ENCODE assay signal across 8 cellular contexts in genomic region chr4:15956179-15956850, GRCh38. TPM values are rescaled to one million over a fixed set of nuclear protein-coding genes. Genes with fewer than 3 reads are reported as not detected.
A peak's percentile ranks its signal among the peaks of the same experiment; 100 is the strongest.
DNase-seq lines count a peak whose midpoint lies in the region; ATAC-seq, FAIRE-seq and TF ChIP-seq lines count a peak whose summit lies in the region.

No MANE protein-coding gene starts in this region.

- no peak for FAIRE-seq in D721Med (lab: Jason Lieb, UNC)

- ATAC-seq in GM21447 (IDR thresholded peaks at IDR 0.05; ENCODE audit: unreplicated experiment): peak; percentile 90
- peak; percentile 89 to 96 for ATAC-seq in naive thymus-derived CD8-positive, alpha-beta T cell

- peak overlapping the region in 1 of 10 donors; percentile 70 for H3K27ac Mint-ChIP-seq in naive thymus-derived CD8-positive, alpha-beta T cell

- peaks cover 0 to 14% (median 7%) of the 10 kb centered on the region in 4 donors for H3K4me1 Mint-ChIP-seq in naive thymus-derived CD8-positive, alpha-beta T cell

- peaks cover 0 to 2% (median 0%) of the 10 kb centered on the region in 3 donors for H3K36me3 Mint-ChIP-seq in naive thymus-derived CD8-positive, alpha-beta T cell

- TF ChIP-seq POLR2A in erythroblast (IDR thresholded peaks at IDR 0.05; ENCODE audit: low read length): no peak

- peak; percentile 95 for TF ChIP-seq CTCF in D721Med (IDR thresholded peaks at IDR 0.05; ENCODE audit: insufficient read depth, missing control alignments)

- no peaks in the 10 kb centered on the region for H3K27me3 Mint-ChIP-seq in naive thymus-derived CD8-positive, alpha-beta T cell

- peaks cover 0 to 12% (median 0%) of the 10 kb centered on the region in 9 donors for H3K9me3 Mint-ChIP-seq in naive thymus-derived CD8-positive, alpha-beta T cell

- DNase-seq in D721Med (ENCODE audit: insufficient read length, low spot score): peak; percentile 41
- DNase-seq in HS-27A (ENCODE audit: low read depth): peak; percentile 38
- peak; percentile 33 for DNase-seq in NOMO-1 treated with dmso at 0.1 percent for 144 hours (lab: John Stamatoyannopoulos, UW; ENCODE audit: unreplicated experiment)
- peak; percentile 69 for DNase-seq in activated CD8-positive, alpha-beta memory T cell treated with anti-CD3 and anti-CD28 coated beads, Interleukin-2, amount 50 U/mL, for 24 hours (ENCODE audit: extremely low read depth)
- DNase-seq in erythroblast (lab: John Stamatoyannopoulos, UW): peak; percentile 54 to 61
- peak; percentile 46 to 89 (median 71) for DNase-seq in naive thymus-derived CD8-positive, alpha-beta T cell
- DNase-seq in stimulated activated naive CD4-positive, alpha-beta T cell treated with Interleukin-2 at 50 U/mL for 16 hours (lab: John Stamatoyannopoulos, UW): peak; percentile 67

- POLR2A ChIA-PET in naive thymus-derived CD8-positive, alpha-beta T cell (lab: Charles Lee): no interaction called here

- H3K4me3 Mint-ChIP-seq in naive thymus-derived CD8-positive, alpha-beta T cell: no peak overlapping the region

RNA-seq across cellular contexts. Expression of gene FGFBP2, which starts 6.7 kb away (rescaled TPM):
- total RNA-seq in naive thymus-derived CD8-positive, alpha-beta T cell: 10 to 100 TPM; 12.8 to 13.3 TPM
- polyA plus RNA-seq in naive thymus-derived CD8-positive, alpha-beta T cell: 100 to 1,000 TPM in 1 of 3 donors, 10 to 100 TPM in 1, 1 to 10 TPM in 1; 6.0 to 118 (median 17.7) TPM

RNA-seq across cellular contexts. Expression of gene FGFBP1, which starts 17.8 kb away (rescaled TPM):
- total RNA-seq in naive thymus-derived CD8-positive, alpha-beta T cell: not detected
- not detected for polyA plus RNA-seq in naive thymus-derived CD8-positive, alpha-beta T cell

Comparison
In these comparisons a context has a peak if more than half of its experiments do, and no peak if none do; other contexts are left out.
1. Peak in every context shown above with its lines: DNase-seq and ATAC-seq.